23 cellular contexts compared by ENCODE assay signal in genomic region chr5:139278540-139279274, GRCh38. TPM values are rescaled to one million over a fixed set of nuclear protein-coding genes. Genes with fewer than 3 reads are reported as not detected.
DNase-seq lines count a peak whose midpoint lies in the region; ATAC-seq and TF ChIP-seq lines count a peak whose summit lies in the region.
"Had no signal": no experiment of that assay in that cellular context is flagged by ENCODE, and none has a peak within 500 bp of the region (broad histone marks: within the 10 kb centered on the region; RNA-seq: fewer than 3 reads in every experiment).

No MANE protein-coding gene starts in this region.

- H3K27me3 Mint-ChIP-seq in activated T-cell treated with anti-CD3 and anti-CD28 coated beads, Interleukin-2, amount 50 U/mL, for 72 hours (ENCODE audit: low read depth): no peaks in the 10 kb centered on the region
- H3K27me3 Mint-ChIP-seq in chondrocyte (ENCODE audit: low read depth): no peaks in the 10 kb centered on the region
- H3K27me3 Mint-ChIP-seq: CD4-positive, alpha-beta memory T cell had no signal

- H3K36me3 Mint-ChIP-seq in activated T-cell treated with anti-CD3 and anti-CD28 coated beads, Interleukin-2, amount 50 U/mL, for 72 hours (ENCODE audit: insufficient read depth in 2 of 2): peaks cover 10 to 32% of the 10 kb centered on the region in 2 donors
- H3K36me3 Mint-ChIP-seq in chondrocyte (ENCODE audit: low read depth): peaks cover 11% of the 10 kb centered on the region

- H3K9me3 ChIP-seq in HUES6 (ENCODE audit: control insufficient read depth, insufficient read depth, low read depth, low read length) (no peaks in the 10 kb centered on the region), psoas muscle (no peaks in the 10 kb centered on the region), BE2C (no peaks in the 10 kb centered on the region)
- H3K9me3 ChIP-seq: left ventricle myocardium inferior, right atrium auricular region, SK-N-SH had no signal

- ATAC-seq in activated T-cell treated with anti-CD3 and anti-CD28 coated beads, Interleukin-2, amount 50 U/mL, for 72 hours (replicated peaks in 1 of 2): no peak
- ATAC-seq in psoas muscle (no peak), HG03045 (IDR thresholded peaks at IDR 0.05; ENCODE audit: unreplicated experiment) (no peak)
- ATAC-seq: Panc1 had no signal

- H3K36me3 ChIP-seq in HUES6 (ENCODE audit: control insufficient read depth, insufficient read depth, low read length) (peaks cover 92% of the 10 kb centered on the region), psoas muscle (ENCODE audit: insufficient read depth in 1 of 2, low read depth in 1 of 2) (peaks cover 16 to 68% of the 10 kb centered on the region in 2 donors), BE2C (peaks cover 86% of the 10 kb centered on the region)

- H3K4me3 ChIP-seq in HUES6 (ENCODE audit: low read depth, low read length) (no peak overlapping the region), psoas muscle (peak overlapping the region; percentile 10), BE2C (ENCODE audit: low read depth, low read length) (no peak overlapping the region)
- H3K4me3 ChIP-seq: left ventricle myocardium inferior, right atrium auricular region had no signal

- no peak for TF ChIP-seq CTCF in VCaP (conservative IDR thresholded peaks at IDR 0.05)
- TF ChIP-seq CTCF in psoas muscle (IDR thresholded peaks at IDR 0.05): no peak
- TF ChIP-seq CTCF in chondrocyte (IDR thresholded peaks at IDR 0.05): no peak
- no peak for TF ChIP-seq CTCF in BE2C (IDR thresholded peaks at IDR 0.05; ENCODE audit: low read depth, low read length)

- peaks cover 80% of the 10 kb centered on the region for H3K4me1 Mint-ChIP-seq in activated T-cell treated with anti-CD3 and anti-CD28 coated beads, Interleukin-2, amount 50 U/mL, for 72 hours (ENCODE audit: low read depth)
- peaks cover 36% of the 10 kb centered on the region for H3K4me1 Mint-ChIP-seq in chondrocyte (ENCODE audit: low read depth)

- H3K9ac ChIP-seq in HUES6 (ENCODE audit: low read length): no peak overlapping the region
- H3K9ac ChIP-seq: SK-N-SH had no signal

- H3K27ac Mint-ChIP-seq in activated T-cell treated with anti-CD3 and anti-CD28 coated beads, Interleukin-2, amount 50 U/mL, for 72 hours: peak overlapping the region; percentile 47
- no peak overlapping the region for H3K27ac Mint-ChIP-seq in chondrocyte (ENCODE audit: unreplicated experiment)
- H3K27ac Mint-ChIP-seq: HFFc6 had no signal

- H3K27me3 ChIP-seq in HUES6 (ENCODE audit: control insufficient read depth, insufficient read depth, low read length) (no peaks in the 10 kb centered on the region), psoas muscle (ENCODE audit: insufficient read depth in 3 of 3, low read length in 2 of 3) (no peaks in the 10 kb centered on the region), BE2C (no peaks in the 10 kb centered on the region)
- H3K27me3 ChIP-seq: right atrium auricular region had no signal

- H3K27ac ChIP-seq in HUES6 (ENCODE audit: low read depth, low read length) (peak overlapping the region; percentile 10; the same call in 1 of the 2 replicates), VCaP (peak overlapping the region; percentile 88), psoas muscle (peak overlapping the region; percentile 21)
- H3K27ac ChIP-seq: left ventricle myocardium inferior, right atrium auricular region had no signal

- no peaks in the 10 kb centered on the region for H3K9me3 Mint-ChIP-seq in activated T-cell treated with anti-CD3 and anti-CD28 coated beads, Interleukin-2, amount 50 U/mL, for 72 hours
- no peaks in the 10 kb centered on the region for H3K9me3 Mint-ChIP-seq in chondrocyte (ENCODE audit: low read depth)
- H3K9me3 Mint-ChIP-seq: CD4-positive, alpha-beta memory T cell had no signal

- H3K4me3 Mint-ChIP-seq in activated T-cell treated with anti-CD3 and anti-CD28 coated beads, Interleukin-2, amount 50 U/mL, for 72 hours: peak overlapping the region in 1 of 2 donors; percentile 42
- no peak overlapping the region for H3K4me3 Mint-ChIP-seq in chondrocyte (ENCODE audit: unreplicated experiment)
- H3K4me3 Mint-ChIP-seq: CD4-positive, alpha-beta memory T cell; HFFc6 had no signal

- H3K4me1 ChIP-seq in HUES6 (ENCODE audit: control insufficient read depth, insufficient read depth, low read length): peaks cover 31% of the 10 kb centered on the region
- peaks cover 80% of the 10 kb centered on the region for H3K4me1 ChIP-seq in psoas muscle
- H3K4me1 ChIP-seq in BE2C: peaks cover 9% of the 10 kb centered on the region; the same call in 1 of the 2 replicates

- WGBS in psoas muscle, 3 donors: 76 to 95% (median 83%) methylated on average over 6 of the region's 6 CpGs

- intact Hi-C loops in psoas muscle (cut with DNase I): no loop called here

- no peak for DNase-seq in activated T-cell treated with anti-CD3 and anti-CD28 coated beads, Interleukin-2, amount 50 U/mL, for 72 hours
- no peak for DNase-seq in activated T-cell treated with anti-CD3 and anti-CD28 coated beads, Interleukin-2, amount 50 U/mL, for 48 hours
- DNase-seq in psoas muscle (no peak), chondrocyte (ENCODE audit: low spot score) (no peak), BE2C (no peak)
- DNase-seq: ACHN; activated CD4-positive, alpha-beta T cell treated with anti-CD3 and anti-CD28 coated beads for 48 hours; CD4-positive, alpha-beta memory T cell; dermis blood vessel endothelial cell; DMS79; HFFc6; left ventricle myocardium inferior; NCI-H1436; NCI-H2171; occipital lobe; SK-N-SH; stimulated activated naive CD4-positive, alpha-beta T cell treated with Interleukin-2 at 50 U/mL for 16 hours; T-helper 9 cell had no signal

RNA-seq across cellular contexts. Expression of gene MATR3, which starts 14.8 kb away (rescaled TPM):
- 100 to 1,000 TPM; 124 to 164 TPM for total RNA-seq in activated T-cell treated with anti-CD3 and anti-CD28 coated beads, Interleukin-2, amount 50 U/mL, for 72 hours
- 100 to 1,000 TPM in 3 of 4 donors, 10 to 100 TPM in 1; 96.5 to 153 (median 134) TPM for total RNA-seq in psoas muscle
- 100 to 1,000 TPM in 1 of 3 donors, 10 to 100 TPM in 2; 92.4 to 110 (median 97.1) TPM for polyA plus RNA-seq in psoas muscle
- 150 to 218 TPM (median 153 TPM) in 3 replicates for total RNA-seq in chondrocyte
- polyA plus RNA-seq in BE2C (2012; ENCODE audit: insufficient read depth, insufficient read length, low read depth): 178 TPM

Comparison
In these comparisons a context has a peak if more than half of its experiments do, and no peak if none do; other contexts are left out.
1. H3K27ac ChIP-seq: peak in every context shown above with its lines; median percentile 88 in VCaP; 21 in psoas muscle; 10 in HUES6.